Comparison of ENCODE assay signal across 4 cellular contexts in genomic region chr11:1030086-1030485, GRCh38. TPM values are rescaled to one million over a fixed set of nuclear protein-coding genes. Genes with fewer than 3 reads are reported as not detected.
"Had no signal": no experiment of that assay in that cellular context is flagged by ENCODE, and none has a peak within 500 bp of the region (broad histone marks: within the 10 kb centered on the region; RNA-seq: fewer than 3 reads in every experiment).

No MANE protein-coding gene starts in this region.

- H3K4me3 ChIP-seq: GM12878 had no signal

- DNase-seq: GDM1, GF-D8 had no signal

- ATAC-seq: GM12878 had no signal

RNA-seq across cellular contexts. Expression of gene MUC6, which starts 6.4 kb away (rescaled TPM):
- total RNA-seq: G401 had no signal

RNA-seq across cellular contexts. Expression of gene MUC2, which starts 44.6 kb away (rescaled TPM):
- total RNA-seq: G401 had no signal
- polyA plus RNA-seq: GM12878 had no signal
